ENCODE assay signal across 25 cellular contexts in the genomic region with DNA sequence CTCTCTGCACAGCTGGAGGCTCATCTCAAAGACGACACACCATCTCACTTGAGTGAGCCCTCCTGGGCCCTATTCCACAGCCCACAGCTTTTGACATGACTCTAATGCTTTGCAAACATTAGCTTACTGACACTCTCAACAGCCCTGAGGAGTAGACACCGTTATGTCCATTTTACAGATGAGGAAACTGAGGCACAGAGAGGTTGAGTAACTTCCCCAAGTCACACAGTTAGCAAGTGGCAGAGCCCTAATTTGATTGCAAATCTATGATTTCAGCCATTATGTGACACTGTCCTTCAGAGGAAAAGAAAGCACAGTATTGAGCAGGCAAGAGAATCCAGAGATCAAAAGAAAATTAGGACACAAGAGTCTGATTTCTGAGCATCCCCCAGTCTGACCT.
"Had no signal": no experiment of that assay in that cellular context is flagged by ENCODE, and none has a peak within 500 bp of the region (broad histone marks: within the 10 kb centered on the region; RNA-seq: fewer than 3 reads in every experiment).

No MANE protein-coding gene starts in this region.

- DNase-seq: activated CD4-positive, alpha-beta T cell treated with anti-CD3 and anti-CD28 coated beads, Interleukin-2, amount 10 ng/mL, durations not matched to agents 24 days and 14 days; activated CD4-positive, alpha-beta T cell treated with anti-CD3 and anti-CD28 coated beads, Interleukin-2, amount 50 U/mL, for 4 hours; activated CD8-positive, alpha-beta T cell treated with anti-CD3 and anti-CD28 coated beads for 36 hours; activated effector memory CD4-positive, alpha-beta T cell treated with anti-CD3 and anti-CD28 coated beads, Interleukin-2, amount 50 U/mL, for 16 hours; activated naive CD4-positive, alpha-beta T cell; activated naive CD4-positive, alpha-beta T cell treated with anti-CD3 and anti-CD28 coated beads, Interleukin-2, amount 50 U/mL, for 16 hours; activated naive CD8-positive, alpha-beta T cell treated with anti-CD3 and anti-CD28 coated beads for 36 hours; activated T-cell treated with anti-CD3 and anti-CD28 coated beads, Interleukin-2, amount 50 U/mL, for 1 hour; activated T-cell treated with anti-CD3 and anti-CD28 coated beads, Interleukin-2, amount 50 U/mL, for 72 hours; amniotic stem cell; aorta; brain microvascular endothelial cell; central memory CD4-positive, alpha-beta T cell; NCI-H187 treated with DMSO at 0.1 percent for 48 hours; NCI-H2227 treated with DMSO at 0.1 percent for 48 hours; NCI-H446; NCI-H510A treated with DMSO at 0.1 percent for 48 hours; NCI-H526 treated with DMSO at 0.1 percent for 48 hours; NK-92 treated with Interleukin-12 subunit alpha and Interleukin-12 subunit beta, amount 100 ng/mL, for 24 hours; Right ventricle myocardium superior; SW 1271; T-helper 1 cell; T-helper 2 cell; T-helper 9 cell had no signal

- H3K4me3 Mint-ChIP-seq: activated CD4-positive, alpha-beta T cell treated with anti-CD3 and anti-CD28 coated beads, Interleukin-2, amount 10 ng/mL, durations not matched to agents 24 days and 14 days; activated CD8-positive, alpha-beta T cell treated with anti-CD3 and anti-CD28 coated beads for 36 hours; activated naive CD8-positive, alpha-beta T cell treated with anti-CD3 and anti-CD28 coated beads for 36 hours; activated T-cell treated with anti-CD3 and anti-CD28 coated beads, Interleukin-2, amount 50 U/mL, for 72 hours; activated T-helper 17 cell treated with anti-CD3 and anti-CD28 coated beads, Interleukin-2, amount 50 U/mL, for 72 hours had no signal

- H3K27ac Mint-ChIP-seq: activated CD4-positive, alpha-beta T cell treated with anti-CD3 and anti-CD28 coated beads, Interleukin-2, amount 10 ng/mL, durations not matched to agents 24 days and 14 days; activated CD8-positive, alpha-beta T cell treated with anti-CD3 and anti-CD28 coated beads for 36 hours; activated naive CD8-positive, alpha-beta T cell treated with anti-CD3 and anti-CD28 coated beads for 36 hours; activated T-helper 17 cell treated with anti-CD3 and anti-CD28 coated beads, Interleukin-2, amount 50 U/mL, for 72 hours had no signal

- H3K27me3 ChIP-seq: brain microvascular endothelial cell had no signal

- ATAC-seq: activated CD8-positive, alpha-beta T cell treated with anti-CD3 and anti-CD28 coated beads for 36 hours; activated T-cell treated with anti-CD3 and anti-CD28 coated beads, Interleukin-2, amount 50 U/mL, for 72 hours; activated T-helper 17 cell treated with anti-CD3 and anti-CD28 coated beads, Interleukin-2, amount 50 U/mL, for 72 hours had no signal

- H3K27me3 Mint-ChIP-seq: activated CD4-positive, alpha-beta T cell treated with anti-CD3 and anti-CD28 coated beads, Interleukin-2, amount 10 ng/mL, durations not matched to agents 24 days and 14 days; activated CD8-positive, alpha-beta T cell treated with anti-CD3 and anti-CD28 coated beads for 36 hours; activated naive CD8-positive, alpha-beta T cell treated with anti-CD3 and anti-CD28 coated beads for 36 hours; activated T-helper 17 cell treated with anti-CD3 and anti-CD28 coated beads, Interleukin-2, amount 50 U/mL, for 72 hours had no signal

- H3K36me3 ChIP-seq: brain microvascular endothelial cell had no signal

- H3K9me3 Mint-ChIP-seq: activated CD8-positive, alpha-beta T cell treated with anti-CD3 and anti-CD28 coated beads for 36 hours; activated naive CD8-positive, alpha-beta T cell treated with anti-CD3 and anti-CD28 coated beads for 36 hours; activated T-cell treated with anti-CD3 and anti-CD28 coated beads, Interleukin-2, amount 50 U/mL, for 72 hours; activated T-helper 17 cell treated with anti-CD3 and anti-CD28 coated beads, Interleukin-2, amount 50 U/mL, for 72 hours had no signal

- H3K27ac ChIP-seq: brain microvascular endothelial cell had no signal
